ENCODE assay signal across 1 cellular context in the genomic region with DNA sequence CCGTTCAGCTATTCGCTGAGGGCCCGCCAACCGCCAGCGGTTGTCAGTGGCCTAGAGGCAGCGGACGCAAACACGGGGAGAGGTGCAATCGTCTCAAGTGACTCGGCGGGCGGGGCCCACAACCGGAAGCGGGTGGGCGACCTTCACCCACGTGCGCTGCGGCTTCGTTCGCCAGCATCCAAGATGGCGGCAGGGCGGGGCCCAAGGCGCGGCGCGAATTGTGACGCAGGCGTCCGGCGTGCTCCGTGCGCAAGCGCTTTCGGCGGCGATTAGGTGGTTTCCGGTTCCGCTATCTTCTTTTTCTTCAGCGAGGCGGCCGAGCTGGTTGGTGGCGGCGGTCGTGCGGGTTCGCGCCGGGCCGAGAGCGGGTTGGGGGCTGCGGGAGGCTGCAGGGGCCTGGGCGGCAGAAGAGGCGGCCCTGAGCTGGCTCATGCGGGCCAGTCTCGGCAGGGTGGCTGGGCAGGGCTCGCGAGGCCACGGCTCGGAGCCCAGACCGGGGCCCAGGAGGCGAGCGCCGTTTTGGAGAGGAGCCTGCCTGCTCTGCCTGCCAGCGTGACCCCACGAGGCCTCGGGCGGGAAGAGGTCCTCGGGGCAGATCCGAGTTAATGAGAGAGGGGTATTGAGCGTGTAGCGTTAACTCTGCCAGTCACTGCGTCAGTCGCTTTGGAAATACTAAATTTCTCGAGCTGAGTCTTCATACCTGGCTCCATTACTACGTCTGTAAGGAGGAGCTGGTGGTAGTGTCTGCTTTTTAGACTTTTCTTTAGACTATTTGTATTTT.
TF ChIP-seq lines count a peak whose summit lies in the region.

TSS of gene UBA52 (plus strand) at position 294 of the 781 bp plus-strand sequence. CDS start 1,444 bp downstream, outside the sequence.

TF ChIP-seq in HepG2, 621 proteins besides CTCF, POLR2A, EP300 and RAD21 (continued from another document and continues in another):
- no peak for TF ChIP-seq ZBTB10 (CRISPR knock-in tag; IDR thresholded peaks at IDR 0.05; ENCODE audit: borderline replicate concordance)
- peak; percentile 66; the same call in 1 of the 2 replicates for TF ChIP-seq ZKSCAN8 (CRISPR knock-in tag; IDR thresholded peaks at IDR 0.05; ENCODE audit: borderline replicate concordance)
- peak; percentile 19; the same call in 1 of the 2 replicates for TF ChIP-seq STAT5B (CRISPR knock-in tag; IDR thresholded peaks at IDR 0.05)
- TF ChIP-seq, protein P1, sequence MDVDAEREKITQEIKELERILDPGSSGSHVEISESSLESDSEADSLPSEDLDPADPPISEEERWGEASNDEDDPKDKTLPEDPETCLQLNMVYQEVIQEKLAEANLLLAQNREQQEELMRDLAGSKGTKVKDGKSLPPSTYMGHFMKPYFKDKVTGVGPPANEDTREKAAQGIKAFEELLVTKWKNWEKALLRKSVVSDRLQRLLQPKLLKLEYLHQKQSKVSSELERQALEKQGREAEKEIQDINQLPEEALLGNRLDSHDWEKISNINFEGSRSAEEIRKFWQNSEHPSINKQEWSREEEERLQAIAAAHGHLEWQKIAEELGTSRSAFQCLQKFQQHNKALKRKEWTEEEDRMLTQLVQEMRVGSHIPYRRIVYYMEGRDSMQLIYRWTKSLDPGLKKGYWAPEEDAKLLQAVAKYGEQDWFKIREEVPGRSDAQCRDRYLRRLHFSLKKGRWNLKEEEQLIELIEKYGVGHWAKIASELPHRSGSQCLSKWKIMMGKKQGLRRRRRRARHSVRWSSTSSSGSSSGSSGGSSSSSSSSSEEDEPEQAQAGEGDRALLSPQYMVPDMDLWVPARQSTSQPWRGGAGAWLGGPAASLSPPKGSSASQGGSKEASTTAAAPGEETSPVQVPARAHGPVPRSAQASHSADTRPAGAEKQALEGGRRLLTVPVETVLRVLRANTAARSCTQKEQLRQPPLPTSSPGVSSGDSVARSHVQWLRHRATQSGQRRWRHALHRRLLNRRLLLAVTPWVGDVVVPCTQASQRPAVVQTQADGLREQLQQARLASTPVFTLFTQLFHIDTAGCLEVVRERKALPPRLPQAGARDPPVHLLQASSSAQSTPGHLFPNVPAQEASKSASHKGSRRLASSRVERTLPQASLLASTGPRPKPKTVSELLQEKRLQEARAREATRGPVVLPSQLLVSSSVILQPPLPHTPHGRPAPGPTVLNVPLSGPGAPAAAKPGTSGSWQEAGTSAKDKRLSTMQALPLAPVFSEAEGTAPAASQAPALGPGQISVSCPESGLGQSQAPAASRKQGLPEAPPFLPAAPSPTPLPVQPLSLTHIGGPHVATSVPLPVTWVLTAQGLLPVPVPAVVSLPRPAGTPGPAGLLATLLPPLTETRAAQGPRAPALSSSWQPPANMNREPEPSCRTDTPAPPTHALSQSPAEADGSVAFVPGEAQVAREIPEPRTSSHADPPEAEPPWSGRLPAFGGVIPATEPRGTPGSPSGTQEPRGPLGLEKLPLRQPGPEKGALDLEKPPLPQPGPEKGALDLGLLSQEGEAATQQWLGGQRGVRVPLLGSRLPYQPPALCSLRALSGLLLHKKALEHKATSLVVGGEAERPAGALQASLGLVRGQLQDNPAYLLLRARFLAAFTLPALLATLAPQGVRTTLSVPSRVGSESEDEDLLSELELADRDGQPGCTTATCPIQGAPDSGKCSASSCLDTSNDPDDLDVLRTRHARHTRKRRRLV (CRISPR knock-in tag; IDR thresholded peaks at IDR 0.05): peak; percentile 76; the same call in 1 of the 2 replicates
- 0 out of 2 replicates have a peak, but pooled peaks have one; percentile 46 for TF ChIP-seq ZNF253 (CRISPR knock-in tag; IDR thresholded peaks at IDR 0.05; ENCODE audit: borderline replicate concordance)
- peak; percentile 76 for TF ChIP-seq UBTF (CRISPR knock-in tag; IDR thresholded peaks at IDR 0.05)
- peak; percentile 93 for TF ChIP-seq KMT2A (CRISPR knock-in tag; IDR thresholded peaks at IDR 0.05)
- TF ChIP-seq GABPB1 (CRISPR knock-in tag; IDR thresholded peaks at IDR 0.05): peak; percentile 99
- TF ChIP-seq SIX1 (CRISPR knock-in tag; IDR thresholded peaks at IDR 0.05; ENCODE audit: borderline replicate concordance): peak; percentile 85
- TF ChIP-seq TEAD3 (CRISPR knock-in tag; optimal IDR thresholded peaks at IDR 0.05; ENCODE audit: borderline replicate concordance): peak; percentile 78
- TF ChIP-seq ZNF580 (CRISPR knock-in tag; IDR thresholded peaks at IDR 0.05; ENCODE audit: borderline replicate concordance, low read depth): peak; percentile 85; the same call in 1 of the 2 replicates
- TF ChIP-seq MTA3 (CRISPR knock-in tag; IDR thresholded peaks at IDR 0.05): no peak
- TF ChIP-seq ZNF17 (CRISPR knock-in tag; IDR thresholded peaks at IDR 0.05): no peak
- peak; percentile 44; the same call in 1 of the 2 replicates for TF ChIP-seq DDIT3 (CRISPR knock-in tag; IDR thresholded peaks at IDR 0.05)
- TF ChIP-seq, protein P2, sequence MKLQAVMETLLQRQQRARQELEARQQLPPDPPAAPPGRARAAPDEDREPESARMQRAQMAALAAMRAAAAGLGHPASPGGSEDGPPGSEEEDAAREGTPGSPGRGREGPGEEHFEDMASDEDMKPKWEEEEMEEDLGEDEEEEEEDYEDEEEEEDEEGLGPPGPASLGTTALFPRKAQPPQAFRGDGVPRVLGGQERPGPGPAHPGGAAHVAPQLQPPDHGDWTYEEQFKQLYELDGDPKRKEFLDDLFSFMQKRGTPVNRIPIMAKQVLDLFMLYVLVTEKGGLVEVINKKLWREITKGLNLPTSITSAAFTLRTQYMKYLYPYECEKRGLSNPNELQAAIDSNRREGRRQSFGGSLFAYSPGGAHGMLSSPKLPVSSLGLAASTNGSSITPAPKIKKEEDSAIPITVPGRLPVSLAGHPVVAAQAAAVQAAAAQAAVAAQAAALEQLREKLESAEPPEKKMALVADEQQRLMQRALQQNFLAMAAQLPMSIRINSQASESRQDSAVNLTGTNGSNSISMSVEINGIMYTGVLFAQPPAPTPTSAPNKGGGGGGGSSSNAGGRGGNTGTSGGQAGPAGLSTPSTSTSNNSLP (IDR thresholded peaks at IDR 0.05; ENCODE audit: low read depth, low read length): no peak
- TF ChIP-seq ZNF670 (CRISPR knock-in tag; IDR thresholded peaks at IDR 0.05; ENCODE audit: borderline replicate concordance): peak; percentile 80; the same call in 1 of the 2 replicates
- TF ChIP-seq NPAS2 (CRISPR knock-in tag; IDR thresholded peaks at IDR 0.05; ENCODE audit: borderline replicate concordance): no peak
- TF ChIP-seq ZNF800 (CRISPR knock-in tag; IDR thresholded peaks at IDR 0.05): 0 out of 2 replicates have a peak, but pooled peaks have one; percentile 45
- TF ChIP-seq RFX5 (IDR thresholded peaks at IDR 0.05; ENCODE audit: low read depth, low read length): peak; percentile 73
- TF ChIP-seq FOXK1 (CRISPR knock-in tag; IDR thresholded peaks at IDR 0.05; ENCODE audit: borderline replicate concordance, low read depth): peak; percentile 96
- TF ChIP-seq, protein P3, sequence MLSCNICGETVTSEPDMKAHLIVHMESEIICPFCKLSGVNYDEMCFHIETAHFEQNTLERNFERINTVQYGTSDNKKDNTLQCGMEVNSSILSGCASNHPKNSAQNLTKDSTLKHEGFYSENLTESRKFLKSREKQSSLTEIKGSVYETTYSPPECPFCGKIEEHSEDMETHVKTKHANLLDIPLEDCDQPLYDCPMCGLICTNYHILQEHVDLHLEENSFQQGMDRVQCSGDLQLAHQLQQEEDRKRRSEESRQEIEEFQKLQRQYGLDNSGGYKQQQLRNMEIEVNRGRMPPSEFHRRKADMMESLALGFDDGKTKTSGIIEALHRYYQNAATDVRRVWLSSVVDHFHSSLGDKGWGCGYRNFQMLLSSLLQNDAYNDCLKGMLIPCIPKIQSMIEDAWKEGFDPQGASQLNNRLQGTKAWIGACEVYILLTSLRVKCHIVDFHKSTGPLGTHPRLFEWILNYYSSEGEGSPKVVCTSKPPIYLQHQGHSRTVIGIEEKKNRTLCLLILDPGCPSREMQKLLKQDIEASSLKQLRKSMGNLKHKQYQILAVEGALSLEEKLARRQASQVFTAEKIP (CRISPR knock-in tag; IDR thresholded peaks at IDR 0.05; ENCODE audit: borderline replicate concordance): no peak
- TF ChIP-seq ZNF850 (CRISPR knock-in tag; conservative IDR thresholded peaks at IDR 0.05): no peak
- no peak for TF ChIP-seq NFATC3 (CRISPR knock-in tag; IDR thresholded peaks at IDR 0.05)
- peak; percentile 67; the same call in 1 of the 2 replicates for TF ChIP-seq KLF15 (CRISPR knock-in tag; IDR thresholded peaks at IDR 0.05; ENCODE audit: borderline replicate concordance)
- TF ChIP-seq ZNF672 (CRISPR knock-in tag; IDR thresholded peaks at IDR 0.05): no peak
- TF ChIP-seq NFKBIZ (CRISPR knock-in tag; IDR thresholded peaks at IDR 0.05): peak; percentile 64; the same call in 1 of the 2 replicates
- TF ChIP-seq HNRNPL (IDR thresholded peaks at IDR 0.05; ENCODE audit: low read depth, low read length): 0 out of 2 replicates have a peak, but pooled peaks have one; percentile 54
- peak; percentile 95 for TF ChIP-seq ATF1 (CRISPR knock-in tag; IDR thresholded peaks at IDR 0.05)
- TF ChIP-seq ZNF224 (CRISPR knock-in tag; IDR thresholded peaks at IDR 0.05): 0 out of 2 replicates have a peak, but pooled peaks have one; percentile 71
- TF ChIP-seq ZNF790 (CRISPR knock-in tag; IDR thresholded peaks at IDR 0.05; ENCODE audit: borderline replicate concordance): no peak
- no peak for TF ChIP-seq NR3C1 (CRISPR knock-in tag; IDR thresholded peaks at IDR 0.05)
- TF ChIP-seq, protein P4, sequence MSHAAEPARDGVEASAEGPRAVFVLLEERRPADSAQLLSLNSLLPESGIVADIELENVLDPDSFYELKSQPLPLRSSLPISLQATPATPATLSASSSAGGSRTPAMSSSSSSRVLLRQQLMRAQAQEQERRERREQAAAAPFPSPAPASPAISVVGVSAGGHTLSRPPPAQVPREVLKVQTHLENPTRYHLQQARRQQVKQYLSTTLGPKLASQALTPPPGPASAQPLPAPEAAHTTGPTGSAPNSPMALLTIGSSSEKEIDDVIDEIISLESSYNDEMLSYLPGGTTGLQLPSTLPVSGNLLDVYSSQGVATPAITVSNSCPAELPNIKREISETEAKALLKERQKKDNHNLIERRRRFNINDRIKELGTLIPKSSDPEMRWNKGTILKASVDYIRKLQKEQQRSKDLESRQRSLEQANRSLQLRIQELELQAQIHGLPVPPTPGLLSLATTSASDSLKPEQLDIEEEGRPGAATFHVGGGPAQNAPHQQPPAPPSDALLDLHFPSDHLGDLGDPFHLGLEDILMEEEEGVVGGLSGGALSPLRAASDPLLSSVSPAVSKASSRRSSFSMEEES (CRISPR knock-in tag; IDR thresholded peaks at IDR 0.05): peak; percentile 100
- TF ChIP-seq PREB (CRISPR knock-in tag; IDR thresholded peaks at IDR 0.05): no peak
